In the genomic region with DNA sequence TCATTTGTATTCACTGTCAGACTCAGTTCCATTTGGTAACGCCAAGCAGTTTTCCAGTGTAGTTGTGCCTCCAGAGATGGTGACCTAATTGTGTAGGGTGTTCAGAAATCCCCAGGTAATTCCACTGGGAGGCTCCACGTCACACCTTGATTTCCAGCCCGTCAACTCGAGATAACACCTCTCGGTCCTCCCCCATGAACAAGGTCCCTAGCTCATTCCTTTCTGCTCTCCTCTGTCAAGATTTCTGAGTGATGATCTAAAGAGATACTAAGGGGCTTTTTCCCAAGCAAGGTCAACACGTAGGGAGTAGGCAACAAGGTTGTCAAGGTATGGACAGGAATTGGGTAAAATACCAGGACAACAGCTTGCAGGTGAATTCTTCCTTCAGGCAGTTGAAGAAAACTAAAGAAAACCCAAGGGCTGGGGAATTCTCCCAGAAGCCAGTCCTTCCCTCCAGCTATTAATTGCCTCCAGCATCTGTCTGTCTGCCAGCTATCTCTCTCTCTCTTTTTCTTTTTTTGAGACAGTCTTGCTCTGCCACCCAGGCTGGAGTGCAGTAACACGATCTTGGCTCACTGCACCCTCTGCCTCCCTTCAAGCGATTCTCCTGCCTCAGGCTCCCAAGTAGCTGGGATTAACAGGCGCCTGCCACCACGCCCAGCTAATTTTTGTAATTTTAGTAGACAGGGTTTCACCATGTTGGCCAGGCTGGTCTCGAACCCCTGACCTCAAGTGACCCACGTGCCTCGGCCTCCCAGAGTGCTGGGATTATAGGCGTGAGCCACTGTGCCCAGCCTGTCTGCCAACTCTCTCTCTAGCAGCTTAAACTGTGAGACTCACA, we compare ENCODE assay signal across 25 cellular contexts. TPM values are rescaled to one million over a fixed set of nuclear protein-coding genes. Genes with fewer than 3 reads are reported as not detected.
DNase-seq lines count a peak whose midpoint lies in the region; ATAC-seq and TF ChIP-seq lines count a peak whose summit lies in the region.
"Had no signal": no experiment of that assay in that cellular context is flagged by ENCODE, and none has a peak within 500 bp of the region (broad histone marks: within the 10 kb centered on the region; RNA-seq: fewer than 3 reads in every experiment).

No MANE protein-coding gene starts in this region.

- H3K9me3 ChIP-seq in right atrium auricular region (no peaks in the 10 kb centered on the region), heart left ventricle (no peaks in the 10 kb centered on the region)
- H3K9me3 ChIP-seq: BE2C, upper lobe of right lung had no signal

- H3K4ac ChIP-seq in mesendoderm (ENCODE audit: low read depth, low read length): peak overlapping the region; percentile 37

- H3K18ac ChIP-seq in mesendoderm (ENCODE audit: low read length): peak overlapping the region; percentile 7

- H3K4me3 ChIP-seq in right atrium auricular region: no peak overlapping the region
- no peak overlapping the region for H3K4me3 ChIP-seq in heart left ventricle
- no peak overlapping the region for H3K4me3 ChIP-seq in mesendoderm (ENCODE audit: low read length)
- H3K4me3 ChIP-seq: skin epidermis, upper lobe of right lung had no signal

- no peaks in the 10 kb centered on the region for H3K79me1 ChIP-seq in mesendoderm (ENCODE audit: low read length)

- no peak overlapping the region for H4K5ac ChIP-seq in mesendoderm (ENCODE audit: low read length)

- peak overlapping the region; percentile 10 for H3K56ac ChIP-seq in mesendoderm (ENCODE audit: low read length)

- intact Hi-C loops in heart left ventricle (cut with DNase I): no loop called here

- no peak overlapping the region for H4K8ac ChIP-seq in mesendoderm (ENCODE audit: low read depth, low read length)

- H3K79me2 ChIP-seq in mesendoderm (ENCODE audit: control insufficient read depth, insufficient read depth, low read length): no peaks in the 10 kb centered on the region

- H3K27ac ChIP-seq in right atrium auricular region (peak overlapping the region; percentile 6 to 16), heart left ventricle (peak overlapping the region in 1 of 12 donors; percentile 29), mesendoderm (ENCODE audit: low read depth, low read length) (peak overlapping the region; percentile 52)
- H3K27ac ChIP-seq: brain microvascular endothelial cell, KMS-11, skin epidermis, upper lobe of right lung had no signal

- 62 to 75% (median 70%) methylated on average over 14 of the region's 14 CpGs for WGBS in heart left ventricle, 4 donors
- WGBS in mesendoderm (ENCODE audit: extremely low coverage, insufficient coverage, low lambda C conversion rate): no CpG with 5 or more reads among the region's 14 CpGs

- no peak for ATAC-seq in heart left ventricle
- ATAC-seq: activated CD4-positive, CD25-positive, alpha-beta regulatory T cell treated with anti-CD3 and anti-CD28 coated beads, Interleukin-2, amount 50 U/mL, for 24 hours; effector memory CD8-positive, alpha-beta T cell; left colon; upper lobe of right lung had no signal

- H3K4me2 ChIP-seq in mesendoderm (ENCODE audit: low read length): no peak overlapping the region
- H3K4me2 ChIP-seq: KMS-11 had no signal

- H3K27ac Mint-ChIP-seq in brain: peak overlapping the region; percentile 89 to 96 (median 93)
- H3K27ac Mint-ChIP-seq: effector memory CD8-positive, alpha-beta T cell; naive B cell had no signal

- TF ChIP-seq POLR2A in heart left ventricle (IDR thresholded peaks at IDR 0.05): no peak

- no peak overlapping the region for H2BK15ac ChIP-seq in mesendoderm (replicated peaks; ENCODE audit: low read depth)

- no peak overlapping the region for H2BK5ac ChIP-seq in mesendoderm (ENCODE audit: low read length)

- peaks cover 33% of the 10 kb centered on the region for H3K36me3 Mint-ChIP-seq in brain
- H3K36me3 Mint-ChIP-seq: naive B cell had no signal

- no peak overlapping the region for H3K9ac ChIP-seq in mesendoderm (ENCODE audit: low read length)
- H3K9ac ChIP-seq: KMS-11 had no signal

- DNase-seq in right atrium auricular region (ENCODE audit: low spot score): no peak
- DNase-seq in heart left ventricle: no peak
- DNase-seq in mesendoderm: no peak
- peak; percentile 47 for DNase-seq in superior temporal gyrus (ENCODE audit: extremely low spot score)
- DNase-seq in globus pallidus (ENCODE audit: low spot score): no peak
- no peak for DNase-seq in SIG-M5 (lab: John Stamatoyannopoulos, UW)
- no peak for DNase-seq in stimulated activated naive CD4-positive, alpha-beta T cell (lab: John Stamatoyannopoulos, UW)
- DNase-seq: activated CD4-positive, alpha-beta T cell treated with anti-CD3 and anti-CD28 coated beads, Interleukin-2, amount 50 U/mL, for 48 hours; activated naive CD4-positive, alpha-beta T cell treated with Interleukin-2 at 50 U/mL for 16 hours; BE2C; brain microvascular endothelial cell; effector memory CD8-positive, alpha-beta T cell; foreskin fibroblast; GDM1; HCEC 1CT; left colon; naive B cell; NCI-H510A; occipital lobe; SW 1271; upper lobe of right lung had no signal

- H3K27me3 Mint-ChIP-seq in brain: no peaks in the 10 kb centered on the region

- peaks cover 80% of the 10 kb centered on the region for H3K4me1 Mint-ChIP-seq in brain
- H3K4me1 Mint-ChIP-seq: naive B cell had no signal

- H3K4me3 Mint-ChIP-seq in brain: peak overlapping the region in 2 of 5 experiments; percentile 14 to 39
- H3K4me3 Mint-ChIP-seq: effector memory CD8-positive, alpha-beta T cell; naive B cell had no signal

- H3K4me1 ChIP-seq in right atrium auricular region (peaks cover 0 to 28% of the 10 kb centered on the region in 2 donors), heart left ventricle (peaks cover 0 to 25% (median 12%) of the 10 kb centered on the region in 12 donors), mesendoderm (ENCODE audit: control insufficient read depth, low read depth, low read length) (peaks cover 15% of the 10 kb centered on the region)
- H3K4me1 ChIP-seq: BE2C, upper lobe of right lung had no signal

- no peaks in the 10 kb centered on the region for H3K9me3 Mint-ChIP-seq in brain
- H3K9me3 Mint-ChIP-seq: effector memory CD8-positive, alpha-beta T cell; naive B cell had no signal

- H3K27me3 ChIP-seq in right atrium auricular region: no peaks in the 10 kb centered on the region
- H3K27me3 ChIP-seq in heart left ventricle: no peaks in the 10 kb centered on the region
- H3K27me3 ChIP-seq in mesendoderm (ENCODE audit: insufficient read depth, low read length, poor library complexity): no peaks in the 10 kb centered on the region
- H3K27me3 ChIP-seq: BE2C, brain microvascular endothelial cell, upper lobe of right lung had no signal

- H2AK5ac ChIP-seq in mesendoderm (ENCODE audit: low read length): no peak overlapping the region

- TF ChIP-seq CTCF in right atrium auricular region (IDR thresholded peaks at IDR 0.05) (no peak), heart left ventricle (IDR thresholded peaks at IDR 0.05) (no peak), brain (conservative IDR thresholded peaks at IDR 0.05) (no peak)

- no peak overlapping the region for H3K23ac ChIP-seq in mesendoderm (ENCODE audit: low read length)

- H2BK120ac ChIP-seq in mesendoderm (ENCODE audit: low read depth, low read length): no peak overlapping the region

- H3K36me3 ChIP-seq in right atrium auricular region: no peaks in the 10 kb centered on the region
- H3K36me3 ChIP-seq in heart left ventricle: peaks cover 0 to 30% (median 12%) of the 10 kb centered on the region in 9 donors
- no peaks in the 10 kb centered on the region for H3K36me3 ChIP-seq in mesendoderm (ENCODE audit: control insufficient read depth, insufficient read depth, low read length)
- H3K36me3 ChIP-seq: BE2C, upper lobe of right lung had no signal

RNA-seq across cellular contexts. Expression of a gene that starts 31.3 kb away (rescaled TPM):
- 10 to 100 TPM; 39.4 to 40.0 TPM for total RNA-seq in right atrium auricular region
- 100 to 1,000 TPM in 1 of 9 donors, 10 to 100 TPM in 8; 54.7 to 104 (median 77.9) TPM for total RNA-seq in heart left ventricle
- 10 to 100 TPM; 43.0 to 97.5 TPM for polyA plus RNA-seq in heart left ventricle
- 351 TPM for polyA plus RNA-seq in brain (ENCODE audit: insufficient read depth, low read depth, low replicate concordance)
- polyA plus RNA-seq in mesendoderm (2013, experiment 1 of 2): 87.4 TPM
- 90.0 TPM for polyA plus RNA-seq in mesendoderm (2013, experiment 2 of 2)
